Comparison of ENCODE assay signal across 8 cellular contexts in the genomic region with DNA sequence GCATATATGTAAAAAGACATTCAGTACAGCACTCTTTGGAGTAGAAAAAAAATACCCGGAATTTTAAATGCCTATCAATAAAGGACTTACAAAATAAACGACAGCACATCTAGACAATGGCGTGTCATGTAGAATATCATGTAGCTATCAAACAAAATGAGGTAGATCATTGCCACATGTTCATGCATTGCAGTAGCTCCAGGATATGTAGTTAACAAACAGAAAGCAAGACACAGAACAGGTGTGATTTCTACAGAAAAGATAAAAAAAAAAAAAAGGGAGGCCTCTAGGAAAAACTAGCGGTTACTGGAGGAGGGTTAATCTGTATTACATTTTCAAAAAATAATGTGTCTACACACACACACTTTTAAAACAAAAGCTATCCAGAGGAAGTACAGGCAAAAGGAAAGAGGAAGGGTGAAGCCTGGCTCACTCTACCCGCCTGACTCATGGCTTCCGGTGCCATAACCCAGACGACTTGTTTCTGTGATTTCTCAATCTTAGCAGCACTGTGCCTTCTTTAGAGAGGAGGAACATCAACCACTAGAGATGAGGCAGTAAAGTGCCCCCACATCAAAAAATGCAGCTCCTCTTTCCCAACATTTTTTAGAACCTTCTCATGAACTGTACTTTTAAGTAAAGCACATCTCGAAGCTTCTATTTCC. TPM values are rescaled to one million over a fixed set of nuclear protein-coding genes. Genes with fewer than 3 reads are reported as not detected.
A peak's percentile ranks its signal among the peaks of the same experiment; 100 is the strongest.
DNase-seq lines count a peak whose midpoint lies in the region; TF ChIP-seq lines count a peak whose summit lies in the region.

No MANE protein-coding gene starts in this region.

- no peaks in the 10 kb centered on the region for H3K27me3 Mint-ChIP-seq in activated T-cell treated with anti-CD3 and anti-CD28 coated beads, Interleukin-2, amount 50 U/mL, for 24 hours

- no peaks in the 10 kb centered on the region for H3K9me3 Mint-ChIP-seq in activated T-cell treated with anti-CD3 and anti-CD28 coated beads, Interleukin-2, amount 50 U/mL, for 24 hours

- H3K36me3 Mint-ChIP-seq in activated T-cell treated with anti-CD3 and anti-CD28 coated beads, Interleukin-2, amount 50 U/mL, for 24 hours (ENCODE audit: low read depth), result peaks cover 4% of the 10 kb centered on the region

- DNase-seq in GF-D8 (lab: John Stamatoyannopoulos, UW), result peak; percentile 95
- DNase-seq in HFF-Myc (ENCODE audit: extremely low read depth, low read depth), result peak; percentile 52
- DNase-seq in NCI-H146 (lab: John Stamatoyannopoulos, UW), result peak; percentile 22
- peak; percentile 62 for DNase-seq in activated T-cell treated with anti-CD3 and anti-CD28 coated beads, Interleukin-2, amount 50 U/mL, for 24 hours
- peak; percentile 32 for DNase-seq in germinal center (ENCODE audit: low spot score)
- peak; percentile 87 for DNase-seq in skeletal muscle cell (ENCODE audit: low read depth)
- DNase-seq in cerebellum (ENCODE audit: low spot score), result no peak
- no peak for DNase-seq in NCI-H510A treated with DMSO at 0.1 percent for 48 hours (lab: John Stamatoyannopoulos, UW)

- peak overlapping the region; percentile 71 for H3K4me3 Mint-ChIP-seq in activated T-cell treated with anti-CD3 and anti-CD28 coated beads, Interleukin-2, amount 50 U/mL, for 24 hours

- no peak for TF ChIP-seq CTCF in HFF-Myc (IDR thresholded peaks at IDR 0.05; ENCODE audit: low read depth, low read length, missing control alignments)

- peaks cover 33% of the 10 kb centered on the region for H3K4me1 Mint-ChIP-seq in activated T-cell treated with anti-CD3 and anti-CD28 coated beads, Interleukin-2, amount 50 U/mL, for 24 hours (ENCODE audit: low read depth)

- peak overlapping the region; percentile 89 for H3K27ac Mint-ChIP-seq in activated T-cell treated with anti-CD3 and anti-CD28 coated beads, Interleukin-2, amount 50 U/mL, for 24 hours

- H3K4me3 ChIP-seq in HFF-Myc (replicated peaks; ENCODE audit: low read depth, low read length), result no peak overlapping the region
- H3K4me3 ChIP-seq in skeletal muscle cell (ENCODE audit: low read depth, low read length), result no peak overlapping the region

RNA-seq across cellular contexts. Expression of gene KCTD12, which starts 6.9 kb away (rescaled TPM):
- 211 TPM for total RNA-seq in cerebellum

Comparison
In these comparisons a context has a peak if more than half of its experiments do, and no peak if none do; other contexts are left out.
1. DNase-seq: peak in GF-D8 (single experiment), HFF-Myc (single experiment), NCI-H146 (single experiment), activated T-cell treated with anti-CD3 and anti-CD28 coated beads, Interleukin-2, amount 50 U/mL, for 24 hours (single experiment), germinal center (single experiment) and skeletal muscle cell (single experiment); none in cerebellum (single experiment) and NCI-H510A treated with DMSO at 0.1 percent for 48 hours (single experiment).